ENCODE assay signal across 13 cellular contexts in the genomic region with DNA sequence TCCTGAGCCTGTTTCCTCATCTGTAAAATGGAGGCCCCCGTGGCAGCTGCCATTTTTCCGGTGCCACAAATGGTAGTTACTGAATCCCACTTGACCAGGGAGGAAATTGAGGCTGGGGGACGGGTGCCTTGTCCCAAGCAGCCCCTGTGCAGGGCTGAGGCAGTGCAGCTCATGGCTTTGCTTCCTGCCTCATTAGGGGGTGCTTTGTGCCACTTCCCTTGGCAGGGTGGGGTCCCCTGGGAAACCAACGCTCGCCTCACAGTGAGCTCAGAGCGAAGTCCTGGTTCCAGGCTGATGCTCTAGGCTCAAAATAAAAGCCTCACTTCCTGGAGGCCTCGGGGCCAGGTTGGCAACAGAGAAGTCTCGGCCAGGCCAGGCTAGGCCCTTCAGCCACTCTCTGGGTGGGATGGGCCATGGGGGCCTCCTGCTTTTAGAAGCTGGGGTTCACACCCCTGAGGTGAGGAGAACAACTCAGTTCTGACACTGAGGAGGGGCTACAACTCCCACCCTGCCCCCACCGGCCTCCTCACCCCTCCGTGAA. TPM values are rescaled to one million over a fixed set of nuclear protein-coding genes. Genes with fewer than 3 reads are reported as not detected.
DNase-seq lines count a peak whose midpoint lies in the region; ATAC-seq and TF ChIP-seq lines count a peak whose summit lies in the region.
"Had no signal": no experiment of that assay in that cellular context is flagged by ENCODE, and none has a peak within 500 bp of the region (broad histone marks: within the 10 kb centered on the region; RNA-seq: fewer than 3 reads in every experiment).

No MANE protein-coding gene starts in this region.

- H4K20me1 ChIP-seq in DOHH2 (ENCODE audit: control insufficient read depth, insufficient read depth, low read depth, low read length) (peaks cover 29% of the 10 kb centered on the region; the same call in 1 of the 2 replicates), GM23338 (replicated peaks; ENCODE audit: insufficient read depth) (no peaks in the 10 kb centered on the region)

- no peaks in the 10 kb centered on the region for H3K9me2 ChIP-seq in DOHH2 (replicated peaks; ENCODE audit: control insufficient read depth, low read length)
- no peaks in the 10 kb centered on the region for H3K9me2 ChIP-seq in GM23338 (ENCODE audit: insufficient read depth)

- no peaks in the 10 kb centered on the region for H3K9me3 Mint-ChIP-seq in GM23338
- H3K9me3 Mint-ChIP-seq in activated CD8-positive, alpha-beta T cell treated with anti-CD3 and anti-CD28 coated beads for 36 hours: no peaks in the 10 kb centered on the region
- peaks cover 0 to 1% (median 0%) of the 10 kb centered on the region in 7 donors for H3K9me3 Mint-ChIP-seq in naive B cell

- CTCF ChIA-PET in activated CD8-positive, alpha-beta T cell treated with anti-CD3 and anti-CD28 coated beads for 36 hours (lab: Charles Lee): interaction anchor here (0.9 to 15.2 kb wide), 3 partner anchors 27 to 31 kb away, joined by 3 to 186 read pairs (median 23); no protein-coding TSS in a partner anchor

- H2AFZ ChIP-seq in GM23338: 0 out of 2 replicates have a peak overlapping the region, but pooled peaks have one; percentile 47

- no peak for ATAC-seq in GM23338
- ATAC-seq in activated CD8-positive, alpha-beta T cell treated with anti-CD3 and anti-CD28 coated beads for 36 hours: no peak
- ATAC-seq in naive B cell (ENCODE audit: low read depth in 2 of 2): peak; percentile 47 to 54
- no peak for ATAC-seq in HG03521 (IDR thresholded peaks at IDR 0.05; ENCODE audit: unreplicated experiment)
- ATAC-seq in GM19035 (IDR thresholded peaks at IDR 0.05; ENCODE audit: unreplicated experiment): no peak
- ATAC-seq: HepG2, left cardiac atrium had no signal

- peaks cover 22% of the 10 kb centered on the region for H3K4me1 Mint-ChIP-seq in GM23338
- H3K4me1 Mint-ChIP-seq in activated CD8-positive, alpha-beta T cell treated with anti-CD3 and anti-CD28 coated beads for 36 hours (ENCODE audit: low read depth): peaks cover 95% of the 10 kb centered on the region
- H3K4me1 Mint-ChIP-seq in naive B cell: peaks cover 85 to 99% (median 96%) of the 10 kb centered on the region in 3 donors

- H3K4me2 ChIP-seq in DOHH2 (ENCODE audit: low read length): peak overlapping the region; percentile 94
- H3K4me2 ChIP-seq in GM23338: no peak overlapping the region

- H3K27me3 Mint-ChIP-seq in GM23338 (ENCODE audit: insufficient read depth, low read depth, poor library complexity): peaks cover 17% of the 10 kb centered on the region
- no peaks in the 10 kb centered on the region for H3K27me3 Mint-ChIP-seq in activated CD8-positive, alpha-beta T cell treated with anti-CD3 and anti-CD28 coated beads for 36 hours
- H3K27me3 Mint-ChIP-seq in naive B cell: no peaks in the 10 kb centered on the region

- H3K36me3 Mint-ChIP-seq in GM23338 (ENCODE audit: low read depth) (no peaks in the 10 kb centered on the region), naive B cell (peaks cover 48 to 56% of the 10 kb centered on the region in 2 donors)
- H3K36me3 Mint-ChIP-seq in activated CD8-positive, alpha-beta T cell treated with anti-CD3 and anti-CD28 coated beads for 36 hours (ENCODE audit: low read depth): peaks cover 81% of the 10 kb centered on the region

- H3K27ac Mint-ChIP-seq in GM23338: no peak overlapping the region
- peak overlapping the region; percentile 98 for H3K27ac Mint-ChIP-seq in activated CD8-positive, alpha-beta T cell treated with anti-CD3 and anti-CD28 coated beads for 36 hours
- H3K27ac Mint-ChIP-seq in naive B cell: peak overlapping the region; percentile 96 to 100 (median 100)

- H3K4me1 ChIP-seq in DOHH2 (ENCODE audit: control insufficient read depth, low read length): peaks cover 97% of the 10 kb centered on the region
- no peaks in the 10 kb centered on the region for H3K4me1 ChIP-seq in GM23338 (ENCODE audit: insufficient read depth)

- DNase-seq in GM23338 (ENCODE audit: low spot score) (no peak), naive B cell (peak; percentile 93), NOMO-1 (lab: John Stamatoyannopoulos, UW; ENCODE audit: unreplicated experiment in 2 of 2) (no peak), GM20000 (ENCODE audit: low spot score) (no peak)
- DNase-seq in activated CD8-positive, alpha-beta T cell treated with anti-CD3 and anti-CD28 coated beads for 36 hours: no peak
- DNase-seq: left cardiac atrium, NCI-H510A, retina had no signal

- peak overlapping the region; percentile 95 for H3K4me3 ChIP-seq in DOHH2 (ENCODE audit: low read length)
- H3K4me3 ChIP-seq in GM23338: no peak overlapping the region
- H3K4me3 ChIP-seq: esophagus muscularis mucosa had no signal

- H3K36me3 ChIP-seq in DOHH2 (ENCODE audit: control insufficient read depth, low read length) (peaks cover 82% of the 10 kb centered on the region), GM23338 (ENCODE audit: insufficient read depth) (no peaks in the 10 kb centered on the region)
- H3K36me3 ChIP-seq: esophagus muscularis mucosa had no signal

- intact Hi-C loops in activated CD8-positive, alpha-beta T cell treated with anti-CD3 and anti-CD28 coated beads for 36 hours (cut with micrococcal nuclease): no loop called here

- no peaks in the 10 kb centered on the region for H3K27me3 ChIP-seq in DOHH2 (ENCODE audit: control insufficient read depth, low read length)
- no peaks in the 10 kb centered on the region for H3K27me3 ChIP-seq in GM23338 (ENCODE audit: insufficient read depth)

- H3F3A ChIP-seq in DOHH2 (ENCODE audit: control insufficient read depth, insufficient read depth) (peaks cover 66% of the 10 kb centered on the region), GM23338 (replicated peaks; ENCODE audit: low read depth) (no peaks in the 10 kb centered on the region)

- no peaks in the 10 kb centered on the region for H3K9me3 ChIP-seq in DOHH2 (ENCODE audit: control insufficient read depth, insufficient read depth, low read length)
- H3K9me3 ChIP-seq: esophagus muscularis mucosa had no signal

- POLR2A ChIA-PET in activated CD8-positive, alpha-beta T cell treated with anti-CD3 and anti-CD28 coated beads for 36 hours (lab: Charles Lee): interaction anchor here (2.6 to 36.3 kb wide), 3 partner anchors 8 to 32 kb away, joined by 13 to 671 read pairs (median 671); a partner anchor contains a TSS

- H3K4me3 Mint-ChIP-seq in GM23338 (no peak overlapping the region), naive B cell (peak overlapping the region; percentile 90 to 100 (median 98))
- peak overlapping the region; percentile 87 for H3K4me3 Mint-ChIP-seq in activated CD8-positive, alpha-beta T cell treated with anti-CD3 and anti-CD28 coated beads for 36 hours

- H3K27ac ChIP-seq in DOHH2 (ENCODE audit: low read depth, low read length) (peak overlapping the region; percentile 99), GM23338 (ENCODE audit: low read depth) (no peak overlapping the region)

- no peak for TF ChIP-seq CTCF in DOHH2 (IDR thresholded peaks at IDR 0.05; ENCODE audit: low read depth, low read length, poor library complexity, severe bottlenecking)
- no peak for TF ChIP-seq CTCF in GM23338 (conservative IDR thresholded peaks at IDR 0.05; ENCODE audit: low read depth in 2 of 2)
- TF ChIP-seq CTCF in activated CD8-positive, alpha-beta T cell treated with anti-CD3 and anti-CD28 coated beads for 36 hours (IDR thresholded peaks at IDR 0.05): no peak
- no peak for TF ChIP-seq CTCF in GM20000 (IDR thresholded peaks at IDR 0.05; ENCODE audit: extremely low read depth, missing control alignments)

- H3K79me2 ChIP-seq in DOHH2 (ENCODE audit: control insufficient read depth, low read length): peaks cover 96% of the 10 kb centered on the region
- H3K79me2 ChIP-seq in GM23338 (replicated peaks; ENCODE audit: insufficient read depth): no peaks in the 10 kb centered on the region

TF ChIP-seq in GM23338, 12 proteins besides CTCF, POLR2A, EP300 and RAD21 (continues in another document):
- no peak for TF ChIP-seq EZH2 (IDR thresholded peaks at IDR 0.05; ENCODE audit: low read depth, unreplicated experiment)
- TF ChIP-seq CREB1 (CRISPR knock-in tag; IDR thresholded peaks at IDR 0.05; ENCODE audit: low read depth): no peak

RNA-seq across cellular contexts. Expression of a gene that starts 6.8 kb away (rescaled TPM):
- total RNA-seq in GM23338 (2014; rRNA removed; shearing (Covaris generic)): not detected in 2 replicates
- polyA plus RNA-seq in GM23338 (2016; fragmentation: Nextera tagmentation; extraction: Ambion mirVana): 0.21 and 1.0 TPM in 2 replicates
- total RNA-seq in activated CD8-positive, alpha-beta T cell treated with anti-CD3 and anti-CD28 coated beads for 36 hours: 100 to 1,000 TPM; 229 to 237 TPM
- 1,000 to 10,000 TPM; 1,442 to 2,525 (median 1,701) TPM for polyA plus RNA-seq in naive B cell (ENCODE audit: low read depth in 6 of 6)

RNA-seq across cellular contexts. Expression of a gene that starts 27.4 kb away (rescaled TPM):
- total RNA-seq in GM23338 (2014; rRNA removed; shearing (Covaris generic)): 0.31 TPM in 1 of 2 replicates, not detected in the other
- polyA plus RNA-seq in GM23338 (2016; fragmentation: Nextera tagmentation; extraction: Ambion mirVana) (0.08 and 0.21 TPM in 2 replicates), naive B cell (ENCODE audit: low read depth in 6 of 6) (1 to 10 TPM in 2 of 6 donors, under 1 TPM in 4; 0.21 to 3.1 (median 0.39) TPM)
- 1 to 10 TPM in 1 of 2 experiments, under 1 TPM in 1; 0.45 to 1.4 TPM for total RNA-seq in activated CD8-positive, alpha-beta T cell treated with anti-CD3 and anti-CD28 coated beads for 36 hours
- total RNA-seq: esophagus muscularis mucosa, left cardiac atrium had no signal

Comparison
In these comparisons a context has a peak if more than half of its experiments do, and no peak if none do; other contexts are left out.
1. ATAC-seq: peak in naive B cell (2 of 2); none in GM23338 (single experiment), activated CD8-positive, alpha-beta T cell treated with anti-CD3 and anti-CD28 coated beads for 36 hours (single experiment), HG03521 (single experiment) and GM19035 (single experiment).
2. RNA of a gene that starts 6.8 kb away (total RNA-seq): 229 to 237 TPM in activated CD8-positive, alpha-beta T cell treated with anti-CD3 and anti-CD28 coated beads for 36 hours; not detected in GM23338; every median in the first group is over 100 times any median in the second.